ENCODE assay signal across 8 cellular contexts in genomic region chr17:1455291-1455747, GRCh38. TPM values are rescaled to one million over a fixed set of nuclear protein-coding genes. Genes with fewer than 3 reads are reported as not detected.
A peak's percentile ranks its signal among the peaks of the same experiment; 100 is the strongest.
DNase-seq lines count a peak whose midpoint lies in the region; ATAC-seq lines count a peak whose summit lies in the region.

No MANE protein-coding gene starts in this region.

- H3K4me3 ChIP-seq in SJSA1 (peak overlapping the region; percentile 86), right cardiac atrium (ENCODE audit: low read length) (peak overlapping the region; percentile 75), rectal smooth muscle tissue (ENCODE audit: low read length) (peak overlapping the region; percentile 90)

- H3K27me3 ChIP-seq in SJSA1 (replicated peaks) (no peaks in the 10 kb centered on the region), right cardiac atrium (ENCODE audit: control insufficient read depth, insufficient read depth) (no peaks in the 10 kb centered on the region), rectal smooth muscle tissue (ENCODE audit: control insufficient read depth, insufficient read depth, low read length) (no peaks in the 10 kb centered on the region)

- H3K4me1 ChIP-seq in ES-I3 (ENCODE audit: insufficient read depth, low read length) (no peaks in the 10 kb centered on the region; the same call in 1 of the 2 replicates), SJSA1 (replicated peaks) (peaks cover 16% of the 10 kb centered on the region), right cardiac atrium (ENCODE audit: control insufficient read depth, insufficient read depth, low read length) (peaks cover 8% of the 10 kb centered on the region), rectal smooth muscle tissue (ENCODE audit: control insufficient read depth, insufficient read depth, low read length) (peaks cover 8% of the 10 kb centered on the region)

- H3K9me3 ChIP-seq in ES-I3 (ENCODE audit: control insufficient read depth, insufficient read depth, low read length) (no peaks in the 10 kb centered on the region), SJSA1 (replicated peaks) (no peaks in the 10 kb centered on the region), right cardiac atrium (ENCODE audit: control insufficient read depth, low read length) (no peaks in the 10 kb centered on the region)

- H3K36me3 ChIP-seq in ES-I3 (ENCODE audit: insufficient read depth, low read length): no peaks in the 10 kb centered on the region; the same call in 1 of the 2 replicates
- peaks cover 44% of the 10 kb centered on the region for H3K36me3 ChIP-seq in SJSA1
- H3K36me3 ChIP-seq in rectal smooth muscle tissue (ENCODE audit: control insufficient read depth, insufficient read depth, low read length): no peaks in the 10 kb centered on the region

- H3K9ac ChIP-seq in ES-I3 (ENCODE audit: low read depth, low read length) (peak overlapping the region; percentile 98), rectal smooth muscle tissue (ENCODE audit: low read length) (peak overlapping the region; percentile 94)

- H3K27ac ChIP-seq in SJSA1: peak overlapping the region; percentile 70
- peak overlapping the region; percentile 94 for H3K27ac ChIP-seq in right cardiac atrium (ENCODE audit: low read length)
- peak overlapping the region; percentile 97 for H3K27ac ChIP-seq in rectal smooth muscle tissue (ENCODE audit: low read depth, low read length)

- DNase-seq in HS-5 (ENCODE audit: low read depth): peak; percentile 53
- peak; percentile 66 to 80 for DNase-seq in SJSA1 (ENCODE audit: low read depth in 1 of 2, low spot score in 2 of 2)
- peak in 34 of 58 donors; percentile 12 to 63 (median 40) for DNase-seq in anterior cingulate cortex (lab: John Stamatoyannopoulos, UW)
- peak; percentile 81 to 88 (median 87) for DNase-seq in right cardiac atrium
- DNase-seq in OCI-M2 (lab: John Stamatoyannopoulos, UW; ENCODE audit: unreplicated experiment): no peak

- intact Hi-C loops in right cardiac atrium (cut with DNase I): loop anchor here in 2 of 4 donors (2.0 to 10.0 kb wide), 2 partner anchors 61 to 91 kb away; partner anchors contain the start of gene INPP5K (in 1 of the 2)

- ATAC-seq in GM21390 (IDR thresholded peaks at IDR 0.05; ENCODE audit: unreplicated experiment): peak; percentile 40
- peak; percentile 65 to 73 for ATAC-seq in right cardiac atrium

- under 1% methylated on average over 27 of the region's 27 CpGs for WGBS in right cardiac atrium

RNA-seq across cellular contexts. Expression of gene CRK, which starts 0.7 kb away (rescaled TPM):
- total RNA-seq in SJSA1 (2014; rRNA removed; shearing (Covaris generic)): 99.7 and 102 TPM in 2 replicates
- 10 to 100 TPM; 33.9 to 44.8 (median 38.9) TPM for total RNA-seq in right cardiac atrium
- 21.3 TPM for polyA plus RNA-seq in right cardiac atrium

RNA-seq across cellular contexts. Expression of gene MYO1C, which starts 37.2 kb away (rescaled TPM):
- 113 and 155 TPM in 2 replicates for total RNA-seq in SJSA1 (2014; rRNA removed; shearing (Covaris generic))
- 100 to 1,000 TPM; 149 to 185 (median 180) TPM for total RNA-seq in right cardiac atrium
- polyA plus RNA-seq in right cardiac atrium: 78.9 TPM

RNA-seq across cellular contexts. Expression of gene YWHAE, which starts 55.3 kb away (rescaled TPM):
- 370 and 490 TPM in 2 replicates for total RNA-seq in SJSA1 (2014; rRNA removed; shearing (Covaris generic))
- 100 to 1,000 TPM; 484 to 570 (median 535) TPM for total RNA-seq in right cardiac atrium
- 366 TPM for polyA plus RNA-seq in right cardiac atrium
